ENCODE assay signal across 1 cellular context in the genomic region with DNA sequence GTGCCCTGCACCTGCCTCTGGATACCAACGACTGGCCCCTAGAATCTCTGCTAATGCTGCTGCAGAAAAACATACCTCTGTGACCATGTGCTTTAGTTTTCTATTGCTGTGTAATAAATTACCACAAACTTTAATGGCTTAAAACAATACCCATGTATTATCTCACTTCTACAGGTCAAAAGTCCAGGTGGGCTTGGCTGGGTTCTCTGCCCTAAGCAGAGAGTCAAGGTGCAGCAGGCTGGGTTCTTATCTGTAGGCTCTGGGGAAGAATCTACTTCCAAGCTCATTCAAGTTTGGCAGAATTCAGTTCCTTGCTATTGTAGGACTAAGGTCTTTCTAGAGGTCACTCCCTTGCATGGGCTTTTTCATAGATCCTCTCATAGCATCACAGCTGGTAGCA.
TF ChIP-seq lines count a peak whose summit lies in the region.

No MANE protein-coding gene starts in this region.

TF ChIP-seq in HCT116, 20 proteins besides CTCF, POLR2A, EP300 and RAD21:
- TF ChIP-seq SRF (IDR thresholded peaks at IDR 0.05; ENCODE audit: low read depth) (no peak), ZFX (IDR thresholded peaks at IDR 0.05) (no peak)
